16 cellular contexts compared by ENCODE assay signal in genomic region chr14:69317392-69317755, GRCh38. TPM values are rescaled to one million over a fixed set of nuclear protein-coding genes. Genes with fewer than 3 reads are reported as not detected.
A peak's percentile ranks its signal among the peaks of the same experiment; 100 is the strongest.
DNase-seq lines count a peak whose midpoint lies in the region; TF ChIP-seq lines count a peak whose summit lies in the region.
"Had no signal": no experiment of that assay in that cellular context is flagged by ENCODE, and none has a peak within 500 bp of the region (broad histone marks: within the 10 kb centered on the region; RNA-seq: fewer than 3 reads in every experiment).

No MANE protein-coding gene starts in this region.

- H4K20me1 ChIP-seq in MM.1S (ENCODE audit: insufficient read depth, low read length) = no peaks in the 10 kb centered on the region

- DNase-seq in breast epithelium (ENCODE audit: low spot score in 2 of 2) (no peak), MCF 10A (ENCODE audit: unreplicated experiment) (no peak), neuronal stem cell (ENCODE audit: low spot score) (no peak), tibial artery (no peak), MM.1S (no peak), MV-4-11 (lab: John Stamatoyannopoulos, UW) (no peak)
- no peak for DNase-seq in activated naive CD4-positive, alpha-beta T cell treated with Interleukin-2 at 50 U/mL for 16 hours
- DNase-seq: activated CD4-positive, alpha-beta T cell treated with anti-CD3 and anti-CD28 coated beads, Interleukin-2, amount 50 U/mL, for 48 hours; NCI-H1436 treated with DMSO at 0.1 percent for 48 hours; NK-92 treated with Interleukin-12 subunit alpha and Interleukin-12 subunit beta, amount 100 ng/mL, for 24 hours; WERI-Rb-1 had no signal

- H3K79me1 ChIP-seq in neuronal stem cell (ENCODE audit: low read depth, low read length) = no peaks in the 10 kb centered on the region

- TF ChIP-seq CTCF in breast epithelium (IDR thresholded peaks at IDR 0.05) (no peak), MCF 10A (IDR thresholded peaks at IDR 0.05; ENCODE audit: unreplicated experiment) (no peak), tibial artery (IDR thresholded peaks at IDR 0.05) (no peak), MM.1S (IDR thresholded peaks at IDR 0.05; ENCODE audit: low read length) (no peak)

- no peaks in the 10 kb centered on the region for H3K9me2 ChIP-seq in MM.1S (replicated peaks; ENCODE audit: insufficient read depth, low read length)

- no peak for TF ChIP-seq POLR2A in breast epithelium (IDR thresholded peaks at IDR 0.05)

- peak overlapping the region; percentile 18 for H2BK12ac ChIP-seq in neuronal stem cell (ENCODE audit: low read length)

- no peaks in the 10 kb centered on the region for H3K79me2 ChIP-seq in MM.1S (ENCODE audit: low read length)

- no peak overlapping the region for H2AK5ac ChIP-seq in neuronal stem cell (ENCODE audit: low read depth, low read length)

- POLR2A ChIA-PET in MCF 10A (lab: Yijun Ruan, JAX) = no interaction called here

- H3K27me3 Mint-ChIP-seq in MCF 10A (ENCODE audit: insufficient read depth, unreplicated experiment) = no peaks in the 10 kb centered on the region
- H3K27me3 Mint-ChIP-seq in dendritic cell treated with granulocyte-macrophage colony-stimulating factor and Interleukin-4, amounts not matched to agents 40 ng/mL and 50 ng/mL, for 4 days = peaks cover 38% of the 10 kb centered on the region
- H3K27me3 Mint-ChIP-seq: central memory CD8-positive, alpha-beta T cell had no signal

- H3K9me3 ChIP-seq in breast epithelium (no peaks in the 10 kb centered on the region), neuronal stem cell (replicated peaks in 1 of 2; ENCODE audit: control insufficient read depth in 2 of 2, insufficient read depth in 1 of 2, low read depth in 1 of 2, low read length in 2 of 2) (peaks cover 0 to 2% of the 10 kb centered on the region in 2 donors), tibial artery (no peaks in the 10 kb centered on the region), MM.1S (replicated peaks; ENCODE audit: insufficient read depth, low read length) (no peaks in the 10 kb centered on the region)
- H3K9me3 ChIP-seq: upper lobe of left lung had no signal

- H3K9ac ChIP-seq in neuronal stem cell (ENCODE audit: low read depth, low read length, poor library complexity) = no peak overlapping the region
- H3K9ac ChIP-seq in MM.1S (ENCODE audit: low read length) = no peak overlapping the region

- H2BK15ac ChIP-seq in neuronal stem cell (ENCODE audit: low read length) = no peak overlapping the region

- H3K36me3 ChIP-seq in breast epithelium = no peaks in the 10 kb centered on the region
- peaks cover 0 to 3% of the 10 kb centered on the region in 2 donors for H3K36me3 ChIP-seq in neuronal stem cell (replicated peaks in 1 of 2; ENCODE audit: control insufficient read depth in 2 of 2, insufficient read depth in 2 of 2, low read length in 2 of 2)
- H3K36me3 ChIP-seq in tibial artery = peaks cover 0 to 6% (median 0%) of the 10 kb centered on the region in 3 donors
- H3K36me3 ChIP-seq in MM.1S (replicated peaks; ENCODE audit: insufficient read depth, low read length) = no peaks in the 10 kb centered on the region
- H3K36me3 ChIP-seq: upper lobe of left lung, WERI-Rb-1 had no signal

- no peaks in the 10 kb centered on the region for H3K36me3 Mint-ChIP-seq in MCF 10A (ENCODE audit: insufficient read depth, unreplicated experiment)
- H3K36me3 Mint-ChIP-seq in dendritic cell treated with granulocyte-macrophage colony-stimulating factor and Interleukin-4, amounts not matched to agents 40 ng/mL and 50 ng/mL, for 4 days (ENCODE audit: low read depth) = no peaks in the 10 kb centered on the region

- no peak overlapping the region for H2AFZ ChIP-seq in neuronal stem cell (ENCODE audit: low read length)
- H2AFZ ChIP-seq in MM.1S (ENCODE audit: low read length) = no peak overlapping the region

- no peak overlapping the region for H4K91ac ChIP-seq in neuronal stem cell (ENCODE audit: low read depth, low read length, poor library complexity)

- intact Hi-C loops in breast epithelium (cut with DNase I; ENCODE audit: low total_unique reads) (loop anchor here (5.0 kb wide), 1 partner anchor 50 kb away; no protein-coding TSS in a partner anchor), MCF 10A (cut with micrococcal nuclease) (no loop called here), tibial artery (cut with DNase I; ENCODE audit: low total_unique reads) (no loop called here)
- intact Hi-C loops in dendritic cell treated with granulocyte-macrophage colony-stimulating factor and Interleukin-4, amounts not matched to agents 40 ng/mL and 50 ng/mL, for 4 days (cut with micrococcal nuclease) = no loop called here

- BruUV-seq in MCF 10A (replicated peaks; lab: Mats Ljungman, UMichigan) = no TSS peak

- H3K4me3 ChIP-seq in breast epithelium (no peak overlapping the region), neuronal stem cell (ENCODE audit: low read length in 2 of 2) (no peak overlapping the region), tibial artery (no peak overlapping the region), MM.1S (ENCODE audit: low read length) (no peak overlapping the region)
- H3K4me3 ChIP-seq: upper lobe of left lung had no signal

- H3K27ac ChIP-seq in breast epithelium (peak overlapping the region; percentile 67 to 77), neuronal stem cell (replicated peaks; ENCODE audit: low read length) (no peak overlapping the region), tibial artery (peak overlapping the region; percentile 66 to 71), MM.1S (ENCODE audit: low read length) (no peak overlapping the region)
- H3K27ac ChIP-seq: WERI-Rb-1 had no signal

- no peak overlapping the region for H3K4me3 Mint-ChIP-seq in MCF 10A (ENCODE audit: unreplicated experiment)
- H3K4me3 Mint-ChIP-seq in dendritic cell treated with granulocyte-macrophage colony-stimulating factor and Interleukin-4, amounts not matched to agents 40 ng/mL and 50 ng/mL, for 4 days = no peak overlapping the region
- H3K4me3 Mint-ChIP-seq: activated T-helper 1 cell treated with anti-CD3 and anti-CD28 coated beads, Interleukin-12 subunit alpha, Interleukin-12 subunit beta, Interleukin-2, Interleukin-4 antibody, amounts not matched to agents 30 ng/mL and 10 ng/mL and 1 ng/mL, durations not matched to agents 14 hours and 24 hours and 36 hours; central memory CD8-positive, alpha-beta T cell; T-helper 1 cell treated with Interleukin-12 subunit alpha and Interleukin-12 subunit beta and Interleukin-4 antibody, amounts not matched to agents 30 μg/mL and 1 μg/mL, for 36 hours had no signal

- no peak overlapping the region for H2BK120ac ChIP-seq in neuronal stem cell (ENCODE audit: low read depth, low read length)

- H3K27me3 ChIP-seq in breast epithelium = no peaks in the 10 kb centered on the region
- H3K27me3 ChIP-seq in neuronal stem cell (ENCODE audit: control insufficient read depth in 3 of 3, insufficient read depth in 3 of 3, low read depth in 1 of 3, low read length in 3 of 3) = no peaks in the 10 kb centered on the region
- no peaks in the 10 kb centered on the region for H3K27me3 ChIP-seq in tibial artery
- no peaks in the 10 kb centered on the region for H3K27me3 ChIP-seq in MM.1S (replicated peaks; ENCODE audit: insufficient read depth, low read length)
- H3K27me3 ChIP-seq: upper lobe of left lung had no signal

- no peak overlapping the region for H3K4ac ChIP-seq in neuronal stem cell (ENCODE audit: low read length)

- no peaks in the 10 kb centered on the region for H3K4me1 ChIP-seq in breast epithelium
- H3K4me1 ChIP-seq in neuronal stem cell (ENCODE audit: control insufficient read depth in 2 of 2, insufficient read depth in 1 of 2, low read depth in 1 of 2, low read length in 2 of 2) = peaks cover 0 to 6% of the 10 kb centered on the region in 2 donors
- H3K4me1 ChIP-seq in tibial artery = peaks cover 0 to 25% (median 14%) of the 10 kb centered on the region in 4 donors
- H3K4me1 ChIP-seq in MM.1S (ENCODE audit: low read length) = no peaks in the 10 kb centered on the region

- H3K18ac ChIP-seq in neuronal stem cell (ENCODE audit: low read length) = no peak overlapping the region

- no peak overlapping the region for H4K8ac ChIP-seq in neuronal stem cell (ENCODE audit: low read depth, low read length)

- no CpG with 5 or more reads among the region's 3 CpGs for WGBS in neuronal stem cell (ENCODE audit: extremely low coverage in 2 of 2, insufficient read length in 2 of 2, insufficient replicate concordance in 1 of 2), 2 donors

- no peak overlapping the region for H3K27ac Mint-ChIP-seq in MCF 10A (ENCODE audit: low read depth, unreplicated experiment)
- peak overlapping the region; percentile 57 for H3K27ac Mint-ChIP-seq in dendritic cell treated with granulocyte-macrophage colony-stimulating factor and Interleukin-4, amounts not matched to agents 40 ng/mL and 50 ng/mL, for 4 days
- H3K27ac Mint-ChIP-seq: activated T-helper 1 cell treated with anti-CD3 and anti-CD28 coated beads, Interleukin-12 subunit alpha, Interleukin-12 subunit beta, Interleukin-2, Interleukin-4 antibody, amounts not matched to agents 30 ng/mL and 10 ng/mL and 1 ng/mL, durations not matched to agents 14 hours and 24 hours and 36 hours; T-helper 1 cell treated with Interleukin-12 subunit alpha and Interleukin-12 subunit beta and Interleukin-4 antibody, amounts not matched to agents 30 μg/mL and 1 μg/mL, for 36 hours had no signal

- no peak overlapping the region for H3K23ac ChIP-seq in neuronal stem cell (ENCODE audit: low read depth, low read length, poor library complexity)

- H3F3A ChIP-seq in MM.1S (ENCODE audit: insufficient read depth, low read length) = no peaks in the 10 kb centered on the region

- CTCF ChIA-PET in MCF 10A (lab: Yijun Ruan, JAX) = interaction anchor here (1.0 to 1.1 kb wide), 2 partner anchors 29 to 142 kb away, joined by 3 to 4 read pairs; no protein-coding TSS in a partner anchor

- H3K4me2 ChIP-seq in neuronal stem cell (ENCODE audit: insufficient read depth, low read length, poor library complexity, severe bottlenecking) = no peak overlapping the region
- H3K4me2 ChIP-seq in MM.1S (ENCODE audit: low read depth, low read length) = no peak overlapping the region

- no peak overlapping the region for H3K14ac ChIP-seq in neuronal stem cell (ENCODE audit: low read length)

- H2BK5ac ChIP-seq in neuronal stem cell (ENCODE audit: low read length) = no peak overlapping the region

- peaks cover 7% of the 10 kb centered on the region for H3K4me1 Mint-ChIP-seq in MCF 10A (ENCODE audit: insufficient read depth, unreplicated experiment)
- H3K4me1 Mint-ChIP-seq in dendritic cell treated with granulocyte-macrophage colony-stimulating factor and Interleukin-4, amounts not matched to agents 40 ng/mL and 50 ng/mL, for 4 days (ENCODE audit: low read depth) = peaks cover 40% of the 10 kb centered on the region
- H3K4me1 Mint-ChIP-seq: central memory CD8-positive, alpha-beta T cell had no signal

- H3K9me3 Mint-ChIP-seq in MCF 10A (ENCODE audit: unreplicated experiment) = no peaks in the 10 kb centered on the region
- H3K9me3 Mint-ChIP-seq in dendritic cell treated with granulocyte-macrophage colony-stimulating factor and Interleukin-4, amounts not matched to agents 40 ng/mL and 50 ng/mL, for 4 days = no peaks in the 10 kb centered on the region
- H3K9me3 Mint-ChIP-seq: activated T-helper 1 cell treated with anti-CD3 and anti-CD28 coated beads, Interleukin-12 subunit alpha, Interleukin-12 subunit beta, Interleukin-2, Interleukin-4 antibody, amounts not matched to agents 30 ng/mL and 10 ng/mL and 1 ng/mL, durations not matched to agents 14 hours and 24 hours and 36 hours; central memory CD8-positive, alpha-beta T cell; T-helper 1 cell treated with Interleukin-12 subunit alpha and Interleukin-12 subunit beta and Interleukin-4 antibody, amounts not matched to agents 30 μg/mL and 1 μg/mL, for 36 hours had no signal

RNA-seq across cellular contexts. Expression of gene GALNT16, which starts 57.4 kb away (rescaled TPM):
- total RNA-seq in breast epithelium (10 to 100 TPM in 1 of 3 donors, 1 to 10 TPM in 2; 6.3 to 20.6 (median 8.8) TPM), MCF 10A (2022) (not detected in 2 replicates)
- 17.1 TPM for polyA plus RNA-seq in neuronal stem cell (2013, experiment 1 of 2)
- polyA plus RNA-seq in neuronal stem cell (2013, experiment 2 of 2) = 17.4 TPM

Comparison
In these comparisons a context has a peak if more than half of its experiments do, and no peak if none do; other contexts are left out.
1. H3K27ac ChIP-seq: peak in breast epithelium (2 of 2) and tibial artery (2 of 2); none in neuronal stem cell (single experiment) and MM.1S (single experiment).